Comparison of ENCODE assay signal across 30 cellular contexts in genomic region chr1:36793452-36793851, GRCh38.
"Had no signal": no experiment of that assay in that cellular context is flagged by ENCODE, and none has a peak within 500 bp of the region (broad histone marks: within the 10 kb centered on the region; RNA-seq: fewer than 3 reads in every experiment).

No MANE protein-coding gene starts in this region.

- H3K27ac ChIP-seq: adrenal gland, ascending aorta, body of pancreas, brain microvascular endothelial cell, breast epithelium, cardiac muscle cell had no signal

- FAIRE-seq: astrocyte, colon had no signal

- DNase-seq: activated effector memory CD4-positive, alpha-beta T cell treated with anti-CD3 and anti-CD28 coated beads, Interleukin-2, amount 50 U/mL, for 16 hours; activated effector memory CD4-positive, alpha-beta T cell treated with Interleukin-2 at 50 U/mL for 16 hours; activated gamma-delta T cell; activated gamma-delta T cell treated with Interleukin-2 at 50 U/mL for 16 hours; activated naive CD4-positive, alpha-beta T cell; activated naive CD4-positive, alpha-beta T cell treated with anti-CD3 and anti-CD28 coated beads for 36 hours; activated naive CD4-positive, alpha-beta T cell treated with anti-CD3 and anti-CD28 coated beads, Interleukin-2, amount 10 ng/mL, durations not matched to agents 7 days and 5 days; activated naive CD4-positive, alpha-beta T cell treated with anti-CD3 and anti-CD28 coated beads, Interleukin-2, amount 50 U/mL, for 16 hours; activated naive CD4-positive, alpha-beta T cell treated with Interleukin-2 at 50 U/mL for 16 hours; activated naive CD8-positive, alpha-beta T cell treated with anti-CD3 and anti-CD28 coated beads for 36 hours; activated naive CD8-positive, alpha-beta T cell treated with anti-CD3 and anti-CD28 coated beads, Interleukin-2, amount 10 ng/mL, durations not matched to agents 7 days and 5 days; activated naive CD8-positive, alpha-beta T cell treated with anti-CD3 and anti-CD28 coated beads, Interleukin-2, amount 50 U/mL, for 24 hours; activated T-cell treated with anti-CD3 and anti-CD28 coated beads, Interleukin-2, amount 50 U/mL, for 4 hours; activated T-cell treated with anti-CD3 and anti-CD28 coated beads, Interleukin-2, amount 50 U/mL, for 48 hours; activated T-cell treated with anti-CD3 and anti-CD28 coated beads, Interleukin-2, amount 50 U/mL, for 72 hours; adrenal gland; amniotic stem cell; aorta; body of pancreas; brain microvascular endothelial cell; caudate nucleus; central memory CD4-positive, alpha-beta T cell; cerebellar nuclear complex had no signal

- H3K36me3 ChIP-seq: adrenal gland, ascending aorta, brain microvascular endothelial cell, breast epithelium, cardiac muscle cell had no signal

- H3K9me3 ChIP-seq: adrenal gland, ascending aorta, body of pancreas, breast epithelium had no signal

- H3K4me1 ChIP-seq: adrenal gland, ascending aorta, body of pancreas, breast epithelium had no signal

- ATAC-seq: activated naive CD4-positive, alpha-beta T cell treated with anti-CD3 and anti-CD28 coated beads, Interleukin-2, amount 50 U/mL, for 72 hours; activated naive CD8-positive, alpha-beta T cell treated with anti-CD3 and anti-CD28 coated beads, Interleukin-2, amount 50 U/mL, for 24 hours; activated T-cell treated with anti-CD3 and anti-CD28 coated beads, Interleukin-2, amount 50 U/mL, for 4 hours; activated T-cell treated with anti-CD3 and anti-CD28 coated beads, Interleukin-2, amount 50 U/mL, for 72 hours; activated T-helper 17 cell treated with anti-CD3 and anti-CD28 coated beads, Interleukin-2, amount 50 U/mL, for 72 hours; body of pancreas had no signal

- H3K27me3 ChIP-seq: ascending aorta, body of pancreas, brain microvascular endothelial cell, cardiac muscle cell had no signal

- H3K4me3 ChIP-seq: adrenal gland, ascending aorta, body of pancreas, breast epithelium, cardiac muscle cell had no signal
